Comparison of ENCODE assay signal across 30 cellular contexts in genomic region chr5:102981957-102982635, GRCh38.
"Had no signal": no experiment of that assay in that cellular context is flagged by ENCODE, and none has a peak within 500 bp of the region (broad histone marks: within the 10 kb centered on the region; RNA-seq: fewer than 3 reads in every experiment).

No MANE protein-coding gene starts in this region.

- H3K4me3 Mint-ChIP-seq: activated CD4-positive, alpha-beta memory T cell treated with anti-CD3 and anti-CD28 coated beads for 36 hours; activated CD4-positive, alpha-beta T cell treated with anti-CD3 and anti-CD28 coated beads for 36 hours; activated CD4-positive, alpha-beta T cell treated with anti-CD3 and anti-CD28 coated beads, Interleukin-2, amount 10 ng/mL, durations not matched to agents 24 days and 14 days; activated CD8-positive, alpha-beta memory T cell treated with anti-CD3 and anti-CD28 coated beads, Interleukin-2, amount 10 ng/mL, durations not matched to agents 7 days and 5 days; activated CD8-positive, alpha-beta T cell treated with anti-CD3 and anti-CD28 coated beads, Interleukin-2, amount 10 ng/mL, durations not matched to agents 7 days and 5 days; activated naive CD4-positive, alpha-beta T cell treated with anti-CD3 and anti-CD28 coated beads for 36 hours; activated naive CD4-positive, alpha-beta T cell treated with anti-CD3 and anti-CD28 coated beads, Interleukin-2, amount 50 U/mL, for 24 hours; activated naive CD8-positive, alpha-beta T cell treated with anti-CD3 and anti-CD28 coated beads for 36 hours; activated naive CD8-positive, alpha-beta T cell treated with anti-CD3 and anti-CD28 coated beads, Interleukin-2, amount 50 U/mL, for 24 hours; activated T-helper 1 cell treated with anti-CD3 and anti-CD28 coated beads, Interleukin-12 subunit alpha, Interleukin-12 subunit beta, Interleukin-2, Interleukin-4 antibody, amounts not matched to agents 30 ng/mL and 10 ng/mL and 1 ng/mL, durations not matched to agents 14 hours and 24 hours and 36 hours; T-helper 17 cell had no signal

- H3K4me3 ChIP-seq: adrenal gland, body of pancreas, colonic mucosa, esophagus squamous epithelium, gastroesophageal sphincter had no signal

- DNase-seq: activated CD4-positive, alpha-beta memory T cell treated with anti-CD3 and anti-CD28 coated beads for 36 hours; activated CD4-positive, alpha-beta T cell treated with anti-CD3 and anti-CD28 coated beads for 36 hours; activated CD4-positive, alpha-beta T cell treated with anti-CD3 and anti-CD28 coated beads, Interleukin-2, amount 10 ng/mL, durations not matched to agents 24 days and 14 days; activated CD4-positive, CD25-positive, alpha-beta regulatory T cell; activated CD4-positive, CD25-positive, alpha-beta regulatory T cell treated with anti-CD3 and anti-CD28 coated beads, Interleukin-2, amount 50 U/mL, for 72 hours; activated CD8-positive, alpha-beta memory T cell treated with anti-CD3 and anti-CD28 coated beads, Interleukin-2, amount 10 ng/mL, durations not matched to agents 7 days and 5 days; activated CD8-positive, alpha-beta memory T cell treated with anti-CD3 and anti-CD28 coated beads, Interleukin-2, amount 50 U/mL, for 4 hours; activated CD8-positive, alpha-beta T cell treated with anti-CD3 and anti-CD28 coated beads, Interleukin-2, amount 10 ng/mL, durations not matched to agents 7 days and 5 days; activated effector memory CD4-positive, alpha-beta T cell treated with anti-CD3 and anti-CD28 coated beads, Interleukin-2, amount 50 U/mL, for 16 hours; activated naive CD4-positive, alpha-beta T cell treated with anti-CD3 and anti-CD28 coated beads for 36 hours; activated naive CD8-positive, alpha-beta T cell treated with anti-CD3 and anti-CD28 coated beads for 36 hours; activated naive CD8-positive, alpha-beta T cell treated with anti-CD3 and anti-CD28 coated beads, Interleukin-2, amount 50 U/mL, for 24 hours; activated T-cell treated with anti-CD3 and anti-CD28 coated beads, Interleukin-2, amount 50 U/mL, for 1 hour; activated T-cell treated with anti-CD3 and anti-CD28 coated beads, Interleukin-2, amount 50 U/mL, for 48 hours; adrenal gland; amygdala; body of pancreas; central memory CD4-positive, alpha-beta T cell; cerebellar nuclear complex; colonic mucosa; effector CD8-positive, alpha-beta T cell; esophagus squamous epithelium; foreskin melanocyte; T-helper 1 cell; T-helper 17 cell had no signal

- H3K27ac ChIP-seq: adrenal gland, body of pancreas, colonic mucosa, epithelial cell of prostate, esophagus squamous epithelium, gastroesophageal sphincter had no signal

- H3K36me3 ChIP-seq: adrenal gland, colonic mucosa, esophagus squamous epithelium had no signal

- H3K27me3 Mint-ChIP-seq: activated CD4-positive, alpha-beta memory T cell treated with anti-CD3 and anti-CD28 coated beads for 36 hours; activated CD4-positive, alpha-beta T cell treated with anti-CD3 and anti-CD28 coated beads for 36 hours; activated CD4-positive, alpha-beta T cell treated with anti-CD3 and anti-CD28 coated beads, Interleukin-2, amount 10 ng/mL, durations not matched to agents 24 days and 14 days; activated CD8-positive, alpha-beta memory T cell treated with anti-CD3 and anti-CD28 coated beads, Interleukin-2, amount 10 ng/mL, durations not matched to agents 7 days and 5 days; activated naive CD4-positive, alpha-beta T cell treated with anti-CD3 and anti-CD28 coated beads, Interleukin-2, amount 50 U/mL, for 24 hours; activated naive CD8-positive, alpha-beta T cell treated with anti-CD3 and anti-CD28 coated beads for 36 hours; activated naive CD8-positive, alpha-beta T cell treated with anti-CD3 and anti-CD28 coated beads, Interleukin-2, amount 50 U/mL, for 24 hours; T-helper 17 cell had no signal

- H3K4me1 Mint-ChIP-seq: activated CD4-positive, alpha-beta T cell treated with anti-CD3 and anti-CD28 coated beads for 36 hours; activated CD4-positive, alpha-beta T cell treated with anti-CD3 and anti-CD28 coated beads, Interleukin-2, amount 10 ng/mL, durations not matched to agents 24 days and 14 days; activated CD8-positive, alpha-beta memory T cell treated with anti-CD3 and anti-CD28 coated beads, Interleukin-2, amount 10 ng/mL, durations not matched to agents 7 days and 5 days; activated naive CD4-positive, alpha-beta T cell treated with anti-CD3 and anti-CD28 coated beads, Interleukin-2, amount 50 U/mL, for 24 hours; activated naive CD8-positive, alpha-beta T cell treated with anti-CD3 and anti-CD28 coated beads for 36 hours; activated naive CD8-positive, alpha-beta T cell treated with anti-CD3 and anti-CD28 coated beads, Interleukin-2, amount 50 U/mL, for 24 hours; T-helper 17 cell had no signal

- H3K9me3 ChIP-seq: adrenal gland, body of pancreas, colonic mucosa, esophagus squamous epithelium, gastroesophageal sphincter had no signal

- H3K27me3 ChIP-seq: adrenal gland, body of pancreas, colonic mucosa, esophagus squamous epithelium, gastroesophageal sphincter had no signal

- H3K4me1 ChIP-seq: adrenal gland, body of pancreas, colonic mucosa, esophagus squamous epithelium, gastroesophageal sphincter had no signal

- H3K27ac Mint-ChIP-seq: activated CD4-positive, alpha-beta memory T cell treated with anti-CD3 and anti-CD28 coated beads for 36 hours; activated CD4-positive, alpha-beta T cell treated with anti-CD3 and anti-CD28 coated beads for 36 hours; activated CD4-positive, alpha-beta T cell treated with anti-CD3 and anti-CD28 coated beads, Interleukin-2, amount 10 ng/mL, durations not matched to agents 24 days and 14 days; activated CD8-positive, alpha-beta memory T cell treated with anti-CD3 and anti-CD28 coated beads, Interleukin-2, amount 10 ng/mL, durations not matched to agents 7 days and 5 days; activated CD8-positive, alpha-beta T cell treated with anti-CD3 and anti-CD28 coated beads, Interleukin-2, amount 10 ng/mL, durations not matched to agents 7 days and 5 days; activated naive CD4-positive, alpha-beta T cell treated with anti-CD3 and anti-CD28 coated beads for 36 hours; activated naive CD4-positive, alpha-beta T cell treated with anti-CD3 and anti-CD28 coated beads, Interleukin-2, amount 50 U/mL, for 24 hours; activated naive CD8-positive, alpha-beta T cell treated with anti-CD3 and anti-CD28 coated beads for 36 hours; activated naive CD8-positive, alpha-beta T cell treated with anti-CD3 and anti-CD28 coated beads, Interleukin-2, amount 50 U/mL, for 24 hours; activated T-helper 1 cell treated with anti-CD3 and anti-CD28 coated beads, Interleukin-12 subunit alpha, Interleukin-12 subunit beta, Interleukin-2, Interleukin-4 antibody, amounts not matched to agents 30 ng/mL and 10 ng/mL and 1 ng/mL, durations not matched to agents 14 hours and 24 hours and 36 hours; activated T-helper 2 cell treated with anti-CD3 and anti-CD28 coated beads, Interferon-gamma antibody, Interleukin-2, Interleukin-4, amounts not matched to agents 10 μg/mL and 5 μg/mL and 100 μg/mL, durations not matched to agents 14 hours and 24 hours and 36 hours; T-helper 17 cell had no signal

- ATAC-seq: activated CD4-positive, alpha-beta T cell treated with anti-CD3 and anti-CD28 coated beads for 36 hours; activated CD8-positive, alpha-beta memory T cell treated with anti-CD3 and anti-CD28 coated beads, Interleukin-2, amount 10 ng/mL, durations not matched to agents 7 days and 5 days; activated CD8-positive, alpha-beta T cell treated with anti-CD3 and anti-CD28 coated beads, Interleukin-2, amount 10 ng/mL, durations not matched to agents 7 days and 5 days; activated naive CD8-positive, alpha-beta T cell treated with anti-CD3 and anti-CD28 coated beads, Interleukin-2, amount 50 U/mL, for 24 hours; body of pancreas; gastroesophageal sphincter; T-helper 17 cell had no signal
